In genomic region chr12:123952037-123952436, GRCh38 we compare ENCODE assay signal across 25 cellular contexts. TPM values are rescaled to one million over a fixed set of nuclear protein-coding genes. Genes with fewer than 3 reads are reported as not detected.
DNase-seq lines count a peak whose midpoint lies in the region; ATAC-seq, FAIRE-seq and TF ChIP-seq lines count a peak whose summit lies in the region.
"Had no signal": no experiment of that assay in that cellular context is flagged by ENCODE, and none has a peak within 500 bp of the region (broad histone marks: within the 10 kb centered on the region; RNA-seq: fewer than 3 reads in every experiment).

No MANE protein-coding gene starts in this region.

- H3K4me3 ChIP-seq in astrocyte (ENCODE audit: insufficient read depth, low read depth, low read length) (no peak overlapping the region), left lung (no peak overlapping the region), stomach (no peak overlapping the region)
- H3K4me3 ChIP-seq: K562, right atrium auricular region had no signal

- H3K9me3 ChIP-seq in astrocyte (ENCODE audit: insufficient read depth, low read depth, low read length) (no peaks in the 10 kb centered on the region), left lung (no peaks in the 10 kb centered on the region), stomach (no peaks in the 10 kb centered on the region)
- H3K9me3 ChIP-seq: right atrium auricular region had no signal

- peak; percentile 9 for DNase-seq in activated CD8-positive, alpha-beta memory T cell treated with anti-CD3 and anti-CD28 coated beads for 24 hours
- no peak for DNase-seq in activated CD8-positive, alpha-beta memory T cell treated with anti-CD3 and anti-CD28 coated beads, Interleukin-2, amount 50 U/mL, for 4 hours
- DNase-seq in astrocyte (ENCODE audit: low read depth), result no peak
- DNase-seq in left lung, result no peak
- no peak for DNase-seq in NCI-H1092 (lab: John Stamatoyannopoulos, UW)
- no peak for DNase-seq in DMS 273 (lab: John Stamatoyannopoulos, UW; ENCODE audit: unreplicated experiment)
- DNase-seq in stomach, result no peak
- DNase-seq: activated CD4-positive, alpha-beta memory T cell treated with anti-CD3 and anti-CD28 coated beads for 36 hours; aorta; central memory CD4-positive, alpha-beta T cell; GF-D8; islet precursor cell; NCI-H2081 treated with DMSO at 0.1 percent for 48 hours; nephron progenitor cell; RPMI8226; stimulated activated CD4-positive, alpha-beta T cell treated with anti-CD3 and anti-CD28 coated beads, Interleukin-2, amount 100 ng/mL, for 24 hours had no signal

- no peaks in the 10 kb centered on the region for H3K27me3 Mint-ChIP-seq in astrocyte (ENCODE audit: low read depth, unreplicated experiment)
- H3K27me3 Mint-ChIP-seq: activated CD4-positive, alpha-beta memory T cell treated with anti-CD3 and anti-CD28 coated beads for 36 hours; activated naive CD4-positive, alpha-beta T cell treated with anti-CD3 and anti-CD28 coated beads, Interleukin-2, amount 50 U/mL, for 24 hours; activated T-helper 17 cell treated with anti-CD3 and anti-CD28 coated beads, Interleukin-2, amount 50 U/mL, for 72 hours; B cell had no signal

- H3K9me3 Mint-ChIP-seq in astrocyte (ENCODE audit: unreplicated experiment), result no peaks in the 10 kb centered on the region
- H3K9me3 Mint-ChIP-seq: activated CD4-positive, alpha-beta memory T cell treated with anti-CD3 and anti-CD28 coated beads for 36 hours; activated naive CD4-positive, alpha-beta T cell treated with anti-CD3 and anti-CD28 coated beads, Interleukin-2, amount 50 U/mL, for 24 hours; activated T-helper 17 cell treated with anti-CD3 and anti-CD28 coated beads, Interleukin-2, amount 50 U/mL, for 72 hours had no signal

- H3K27ac ChIP-seq in astrocyte (ENCODE audit: low read depth, low read length) (no peak overlapping the region), left lung (peak overlapping the region; percentile 1 to 42), stomach (peak overlapping the region in 1 of 5 donors; percentile 32)

- peak overlapping the region; percentile 40 for H3K4me2 ChIP-seq in astrocyte (ENCODE audit: low read length)

- peaks cover 7% of the 10 kb centered on the region for H3K79me2 ChIP-seq in astrocyte (ENCODE audit: insufficient read depth, low read length)

- no peak overlapping the region for H3K9ac ChIP-seq in astrocyte (ENCODE audit: low read length)

- no peaks in the 10 kb centered on the region for H3K27me3 ChIP-seq in astrocyte (ENCODE audit: insufficient read depth, low read length)
- no peaks in the 10 kb centered on the region for H3K27me3 ChIP-seq in left lung
- H3K27me3 ChIP-seq in stomach, result no peaks in the 10 kb centered on the region
- H3K27me3 ChIP-seq: right atrium auricular region had no signal

- TF ChIP-seq EP300 in stomach (IDR thresholded peaks at IDR 0.05), result no peak

- peaks cover 36% of the 10 kb centered on the region for H4K20me1 ChIP-seq in astrocyte (ENCODE audit: insufficient read depth, low read length)

- no peak overlapping the region for H3K27ac Mint-ChIP-seq in astrocyte (ENCODE audit: unreplicated experiment)
- H3K27ac Mint-ChIP-seq: activated CD4-positive, alpha-beta memory T cell treated with anti-CD3 and anti-CD28 coated beads for 36 hours; activated naive CD4-positive, alpha-beta T cell treated with anti-CD3 and anti-CD28 coated beads, Interleukin-2, amount 50 U/mL, for 24 hours; activated T-helper 17 cell treated with anti-CD3 and anti-CD28 coated beads, Interleukin-2, amount 50 U/mL, for 72 hours; B cell; nephron progenitor cell had no signal

- H3K4me1 ChIP-seq in astrocyte (ENCODE audit: insufficient read depth, low read length) (peaks cover 18% of the 10 kb centered on the region), left lung (peaks cover 9 to 10% of the 10 kb centered on the region in 2 donors), stomach (peaks cover 10 to 49% (median 26%) of the 10 kb centered on the region in 4 donors)

- TF ChIP-seq CTCF in astrocyte (IDR thresholded peaks at IDR 0.05; ENCODE audit: insufficient read depth, low read depth, low read length) (no peak), left lung (IDR thresholded peaks at IDR 0.05) (no peak), stomach (IDR thresholded peaks at IDR 0.05) (no peak)

- ATAC-seq in left lung, result peak; percentile 87
- no peak for ATAC-seq in HG02885 (IDR thresholded peaks at IDR 0.05; ENCODE audit: poor library complexity, unreplicated experiment)
- ATAC-seq: activated CD4-positive, CD25-positive, alpha-beta regulatory T cell treated with anti-CD3 and anti-CD28 coated beads, Interleukin-2, amount 50 U/mL, for 24 hours; activated T-helper 17 cell treated with anti-CD3 and anti-CD28 coated beads, Interleukin-2, amount 50 U/mL, for 72 hours; K562 had no signal

- no peak for FAIRE-seq in astrocyte (lab: Jason Lieb, UNC)
- FAIRE-seq: A204.1, GM19239, K562 had no signal

- peaks cover 2% of the 10 kb centered on the region for H3K4me1 Mint-ChIP-seq in astrocyte (ENCODE audit: low read depth, unreplicated experiment)
- H3K4me1 Mint-ChIP-seq: activated naive CD4-positive, alpha-beta T cell treated with anti-CD3 and anti-CD28 coated beads, Interleukin-2, amount 50 U/mL, for 24 hours; B cell had no signal

- H2AFZ ChIP-seq in astrocyte (ENCODE audit: low read depth, low read length), result no peak overlapping the region

- H3K4me3 Mint-ChIP-seq in astrocyte (ENCODE audit: unreplicated experiment), result no peak overlapping the region
- H3K4me3 Mint-ChIP-seq: activated CD4-positive, alpha-beta memory T cell treated with anti-CD3 and anti-CD28 coated beads for 36 hours; activated naive CD4-positive, alpha-beta T cell treated with anti-CD3 and anti-CD28 coated beads, Interleukin-2, amount 50 U/mL, for 24 hours; activated T-helper 17 cell treated with anti-CD3 and anti-CD28 coated beads, Interleukin-2, amount 50 U/mL, for 72 hours; B cell; nephron progenitor cell had no signal

- H3K36me3 ChIP-seq in astrocyte (ENCODE audit: insufficient read depth, low read length) (no peaks in the 10 kb centered on the region), left lung (no peaks in the 10 kb centered on the region), stomach (peaks cover 0 to 8% (median 1%) of the 10 kb centered on the region in 4 donors)
- H3K36me3 ChIP-seq: right atrium auricular region had no signal

- TF ChIP-seq POLR2A in stomach (IDR thresholded peaks at IDR 0.05), result no peak

- intact Hi-C loops in left lung (cut with DNase I) (no loop called here), stomach (cut with DNase I; ENCODE audit: low total_unique reads) (no loop called here)

- H3K36me3 Mint-ChIP-seq in astrocyte (ENCODE audit: low read depth, unreplicated experiment), result peaks cover 19% of the 10 kb centered on the region
- H3K36me3 Mint-ChIP-seq: activated CD4-positive, alpha-beta memory T cell treated with anti-CD3 and anti-CD28 coated beads for 36 hours; activated naive CD4-positive, alpha-beta T cell treated with anti-CD3 and anti-CD28 coated beads, Interleukin-2, amount 50 U/mL, for 24 hours had no signal

- WGBS in stomach, 5 donors, result 22 to 43% (median 32%) methylated on average over 2 of the region's 2 CpGs

RNA-seq across cellular contexts. Expression of gene CCDC92, which starts 20.6 kb away (rescaled TPM):
- total RNA-seq in astrocyte, result 38.9 and 39.8 TPM in 2 replicates
- total RNA-seq in left lung, result 10 to 100 TPM; 40.2 to 54.0 TPM
- 10 to 100 TPM in 3 of 5 donors, 1 to 10 TPM in 2; 3.5 to 30.4 (median 12.3) TPM for total RNA-seq in stomach
- 10 to 100 TPM; 21.7 to 32.6 (median 23.8) TPM for polyA plus RNA-seq in stomach

RNA-seq across cellular contexts. Expression of gene ZNF664, which starts 21.0 kb away (rescaled TPM):
- total RNA-seq in astrocyte, result 67.3 and 67.6 TPM in 2 replicates
- total RNA-seq in left lung, result 10 to 100 TPM; 85.8 to 98.8 TPM
- total RNA-seq in stomach, result 100 to 1,000 TPM in 2 of 5 donors, 10 to 100 TPM in 3; 42.6 to 224 (median 89.6) TPM
- 10 to 100 TPM; 16.5 to 50.3 (median 45.4) TPM for polyA plus RNA-seq in stomach
